Comparison of ENCODE assay signal across 12 cellular contexts in the genomic region with DNA sequence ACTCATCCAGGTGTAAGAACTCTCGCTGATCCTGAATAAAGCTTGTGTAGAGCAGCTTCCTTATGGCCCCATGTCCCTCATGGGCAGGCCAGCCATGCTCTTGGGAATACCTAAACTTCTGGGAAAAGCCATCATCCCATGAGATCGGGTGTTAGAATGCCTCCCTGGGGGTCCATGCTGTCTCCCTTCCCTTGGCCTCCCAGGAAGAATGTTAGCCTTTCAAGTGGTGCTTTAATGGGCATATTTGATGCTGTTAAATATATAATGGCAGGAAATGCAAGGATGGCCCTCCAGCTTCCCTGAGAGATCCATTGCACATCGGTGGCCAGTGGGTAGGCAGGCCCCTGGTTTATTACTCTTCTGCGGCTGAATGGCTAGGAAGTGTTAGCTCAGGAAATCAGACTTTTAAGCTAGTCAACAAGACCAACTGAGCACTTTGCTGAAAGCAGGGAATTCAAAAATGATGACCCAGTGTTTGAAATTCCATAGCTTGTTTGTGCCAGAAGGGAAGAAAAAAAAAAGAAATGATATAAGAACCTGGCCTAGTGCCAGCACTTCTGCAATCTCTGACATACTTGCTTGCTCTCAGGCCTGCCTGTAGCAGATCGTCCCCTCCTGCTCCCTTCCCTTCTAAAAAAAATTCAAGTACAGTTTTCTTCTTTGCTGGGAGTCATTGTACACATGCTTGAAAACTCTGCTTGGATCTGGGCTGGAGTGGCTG.
DNase-seq lines count a peak whose midpoint lies in the region; ATAC-seq and TF ChIP-seq lines count a peak whose summit lies in the region.
"Had no signal": no experiment of that assay in that cellular context is flagged by ENCODE, and none has a peak within 500 bp of the region (broad histone marks: within the 10 kb centered on the region; RNA-seq: fewer than 3 reads in every experiment).

No MANE protein-coding gene starts in this region.

- DNase-seq in ELR (ENCODE audit: low read depth) (peak; percentile 37), cardiac muscle cell (ENCODE audit: low read depth in 1 of 2, low spot score in 1 of 2) (peak; percentile 72 to 95), sciatic nerve (ENCODE audit: low spot score) (peak; percentile 65), H9 (no peak), NCI-H345 (lab: John Stamatoyannopoulos, UW) (no peak), Caco-2 (no peak)
- DNase-seq: Kasumi-1; stimulated activated CD4-positive, alpha-beta T cell treated with anti-CD3 and anti-CD28 coated beads, Interleukin-2, amount 100 ng/mL, for 24 hours had no signal

- peaks cover 21% of the 10 kb centered on the region for H3K4me1 ChIP-seq in cardiac muscle cell (ENCODE audit: low read depth)
- H3K4me1 ChIP-seq in H9 (ENCODE audit: insufficient read depth, low read length) = no peaks in the 10 kb centered on the region; the same call in 1 of the 2 replicates
- H3K4me1 ChIP-seq in Caco-2 = no peaks in the 10 kb centered on the region

- H2BK15ac ChIP-seq in H9 (ENCODE audit: low read depth, low read length) = no peak overlapping the region

- no peak overlapping the region for H3T11ph ChIP-seq in H9 (ENCODE audit: low read length)

- no peak overlapping the region for H3K18ac ChIP-seq in H9 (ENCODE audit: insufficient read length, low read depth, low read length)

- H2BK12ac ChIP-seq in H9 (ENCODE audit: insufficient read length, low read depth, low read length) = no peak overlapping the region

- no peak overlapping the region for H3K9ac ChIP-seq in H9 (ENCODE audit: extremely low read depth, insufficient read length, low read length)

- H3K9me3 ChIP-seq in cardiac muscle cell (ENCODE audit: low read depth) (no peaks in the 10 kb centered on the region), H9 (ENCODE audit: control insufficient read depth, low read depth, low read length) (no peaks in the 10 kb centered on the region), Caco-2 (no peaks in the 10 kb centered on the region)

- BruUV-seq in Caco-2 (replicated peaks; lab: Mats Ljungman, UMichigan) = no TSS peak

- no peak overlapping the region for H3K23ac ChIP-seq in H9 (ENCODE audit: insufficient read length, low read depth, low read length)

- POLR2A ChIA-PET in Caco-2 (lab: Charles Lee) = no interaction called here

- H2AFZ ChIP-seq in H9 (ENCODE audit: low read length) = no peak overlapping the region

- no peaks in the 10 kb centered on the region for H4K20me1 ChIP-seq in H9 (ENCODE audit: control insufficient read depth, insufficient read depth, insufficient read length)

- TF ChIP-seq CTCF in cardiac muscle cell (IDR thresholded peaks at IDR 0.05; ENCODE audit: low read depth, low read length) = no peak
- TF ChIP-seq CTCF in H9 (conservative IDR thresholded peaks at IDR 0.05) = no peak
- TF ChIP-seq CTCF in Caco-2 (IDR thresholded peaks at IDR 0.05; ENCODE audit: insufficient read depth in 1 of 2, low read depth in 1 of 2, low read length in 1 of 2, severe bottlenecking in 1 of 2, unreplicated experiment in 1 of 2) = no peak

- H3K36me3 ChIP-seq in cardiac muscle cell = no peaks in the 10 kb centered on the region
- H3K36me3 ChIP-seq in Caco-2 (ENCODE audit: control insufficient read depth, insufficient read depth, low read length) = no peaks in the 10 kb centered on the region

- no peak overlapping the region for H3K4me2 ChIP-seq in H9 (ENCODE audit: insufficient read depth, insufficient read length, low read length)

- no peaks in the 10 kb centered on the region for H3K79me2 ChIP-seq in H9 (ENCODE audit: insufficient read depth, low read length)

- H3K4ac ChIP-seq in H9 (ENCODE audit: low read depth, low read length) = no peak overlapping the region

- no peaks in the 10 kb centered on the region for H3K23me2 ChIP-seq in H9 (ENCODE audit: insufficient read length, low read depth, low read length, poor library complexity, severe bottlenecking)

- H3K4me1 Mint-ChIP-seq in H9 = peaks cover 31 to 39% of the 10 kb centered on the region in 2 experiments
- H3K4me1 Mint-ChIP-seq in Caco-2 (ENCODE audit: low read depth, unreplicated experiment) = no peaks in the 10 kb centered on the region

- no peak overlapping the region for H3K4me3 Mint-ChIP-seq in H9
- no peak overlapping the region for H3K4me3 Mint-ChIP-seq in Caco-2 (ENCODE audit: unreplicated experiment)

- ATAC-seq in SK-N-SH treated with all-trans-retinoic acid at 6 μM for 48 hours (peak; percentile 90), sciatic nerve (peak; percentile 79), HG02973 (IDR thresholded peaks at IDR 0.05; ENCODE audit: unreplicated experiment) (no peak)

- CTCF ChIA-PET in Caco-2 (lab: Charles Lee) = no interaction called here

- no peak overlapping the region for H4K91ac ChIP-seq in H9 (ENCODE audit: insufficient read length, low read depth, low read length)

- H3K14ac ChIP-seq in H9 (ENCODE audit: insufficient read depth, low read length) = no peak overlapping the region

- no peak overlapping the region for H3K56ac ChIP-seq in H9 (ENCODE audit: insufficient read length, low read depth, low read length)

- H3K27ac ChIP-seq in cardiac muscle cell (peak overlapping the region; percentile 40), H9 (ENCODE audit: insufficient read length, low read depth, low read length) (no peak overlapping the region)
- H3K27ac ChIP-seq: RWPE1 had no signal

- no peaks in the 10 kb centered on the region for H3K36me3 Mint-ChIP-seq in H9 (ENCODE audit: insufficient read depth in 1 of 3, low read depth in 3 of 3)
- no peaks in the 10 kb centered on the region for H3K36me3 Mint-ChIP-seq in Caco-2 (ENCODE audit: insufficient read depth, unreplicated experiment)

- no peak overlapping the region for H4K8ac ChIP-seq in H9 (replicated peaks; ENCODE audit: insufficient read length, low read depth, low read length)

- H3K4me3 ChIP-seq in cardiac muscle cell = no peak overlapping the region
- no peak overlapping the region for H3K4me3 ChIP-seq in Caco-2 (ENCODE audit: low read depth, low read length)
- H3K4me3 ChIP-seq: coronary artery had no signal

- H3K9me3 Mint-ChIP-seq in H9 = no peaks in the 10 kb centered on the region
- H3K9me3 Mint-ChIP-seq in Caco-2 (ENCODE audit: unreplicated experiment) = no peaks in the 10 kb centered on the region

- no peaks in the 10 kb centered on the region for H3K79me1 ChIP-seq in H9 (ENCODE audit: insufficient read depth, low read depth, low read length, poor library complexity, severe bottlenecking)

- no peak overlapping the region for H2BK120ac ChIP-seq in H9 (ENCODE audit: low read depth, low read length, poor library complexity, severe bottlenecking)

- H4K5ac ChIP-seq in H9 (ENCODE audit: insufficient read length, low read depth, low read length) = no peak overlapping the region

- no peak overlapping the region for H2BK5ac ChIP-seq in H9 (ENCODE audit: insufficient read length, low read length)

- no peaks in the 10 kb centered on the region for H3K27me3 ChIP-seq in cardiac muscle cell
- no peaks in the 10 kb centered on the region for H3K27me3 ChIP-seq in H9 (ENCODE audit: insufficient read depth, low read length)
- H3K27me3 ChIP-seq in Caco-2 (replicated peaks; ENCODE audit: control insufficient read depth, insufficient read depth, low read length) = no peaks in the 10 kb centered on the region

- no peak overlapping the region for H2AK5ac ChIP-seq in H9 (ENCODE audit: insufficient read length, low read length)

- H3K27me3 Mint-ChIP-seq in H9 (ENCODE audit: low read depth) = no peaks in the 10 kb centered on the region
- no peaks in the 10 kb centered on the region for H3K27me3 Mint-ChIP-seq in Caco-2 (ENCODE audit: insufficient read depth, unreplicated experiment)

- WGBS in H9 (ENCODE audit: extremely low coverage, insufficient read length, low lambda C conversion rate) = no CpG with 5 or more reads among the region's 5 CpGs

- H2BK20ac ChIP-seq in H9 (ENCODE audit: low read depth, low read length, poor library complexity, severe bottlenecking) = no peak overlapping the region

- intact Hi-C loops in sciatic nerve (cut with DNase I) = no loop called here
- intact Hi-C loops in Caco-2 (cut with micrococcal nuclease; ENCODE audit: unreplicated experiment) = no loop called here

- H3K27ac Mint-ChIP-seq in H9 = no peak overlapping the region; a peak in 1 of 7 replicates
- H3K27ac Mint-ChIP-seq in Caco-2 (ENCODE audit: unreplicated experiment) = no peak overlapping the region

TF ChIP-seq in SK-N-SH treated with all-trans-retinoic acid at 6 μM for 48 hours, 23 proteins besides CTCF, POLR2A, EP300 and RAD21:
- TF ChIP-seq, protein P1, sequence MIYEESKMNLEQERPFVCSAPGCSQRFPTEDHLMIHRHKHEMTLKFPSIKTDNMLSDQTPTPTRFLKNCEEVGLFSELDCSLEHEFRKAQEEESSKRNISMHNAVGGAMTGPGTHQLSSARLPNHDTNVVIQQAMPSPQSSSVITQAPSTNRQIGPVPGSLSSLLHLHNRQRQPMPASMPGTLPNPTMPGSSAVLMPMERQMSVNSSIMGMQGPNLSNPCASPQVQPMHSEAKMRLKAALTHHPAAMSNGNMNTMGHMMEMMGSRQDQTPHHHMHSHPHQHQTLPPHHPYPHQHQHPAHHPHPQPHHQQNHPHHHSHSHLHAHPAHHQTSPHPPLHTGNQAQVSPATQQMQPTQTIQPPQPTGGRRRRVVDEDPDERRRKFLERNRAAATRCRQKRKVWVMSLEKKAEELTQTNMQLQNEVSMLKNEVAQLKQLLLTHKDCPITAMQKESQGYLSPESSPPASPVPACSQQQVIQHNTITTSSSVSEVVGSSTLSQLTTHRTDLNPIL (CRISPR knock-in tag; IDR thresholded peaks at IDR 0.05; ENCODE audit: low read depth) = no peak
- TF ChIP-seq TCF4 (CRISPR knock-in tag; IDR thresholded peaks at IDR 0.05; ENCODE audit: borderline replicate concordance) (no peak), ISL1 (CRISPR knock-in tag; IDR thresholded peaks at IDR 0.05) (peak; percentile 35), POU6F1 (CRISPR knock-in tag; IDR thresholded peaks at IDR 0.05; ENCODE audit: borderline replicate concordance, low read depth) (no peak)

Comparison
In these comparisons a context has a peak if more than half of its experiments do, and no peak if none do; other contexts are left out.
1. DNase-seq: peak in ELR (single experiment), cardiac muscle cell (2 of 2) and sciatic nerve (single experiment); none in H9 (single experiment), NCI-H345 (single experiment) and Caco-2 (0 of 2).